ENCODE assay signal across 22 cellular contexts in the genomic region with DNA sequence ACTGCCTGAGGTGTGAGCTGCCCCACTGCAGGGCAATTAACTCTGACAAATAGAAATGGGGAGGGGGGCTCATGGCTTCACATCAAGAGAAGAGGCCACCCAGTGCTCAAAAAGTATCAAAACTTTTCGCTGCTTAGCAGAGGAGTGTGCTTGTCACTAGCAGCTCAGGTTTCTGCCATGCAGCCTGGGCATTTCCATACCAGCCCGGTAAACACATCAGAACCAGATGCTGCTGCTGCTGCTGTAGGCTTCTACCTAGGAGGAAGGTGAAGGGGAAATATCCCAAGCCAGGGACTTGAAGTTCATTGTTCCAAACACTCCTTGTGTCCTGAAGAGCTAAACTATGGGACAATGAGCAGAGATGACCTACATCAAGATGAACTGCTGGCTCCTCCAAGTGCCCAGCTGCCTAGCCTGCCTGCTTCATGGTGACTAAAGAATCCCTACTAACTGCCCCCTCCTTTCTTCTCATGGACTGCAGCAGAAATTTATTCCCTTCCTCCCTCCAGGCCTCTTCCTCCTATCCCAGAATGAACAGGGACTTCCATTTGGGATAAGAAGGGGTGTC. TPM values are rescaled to one million over a fixed set of nuclear protein-coding genes. Genes with fewer than 3 reads are reported as not detected.
DNase-seq lines count a peak whose midpoint lies in the region; TF ChIP-seq lines count a peak whose summit lies in the region.
"Had no signal": no experiment of that assay in that cellular context is flagged by ENCODE, and none has a peak within 500 bp of the region (broad histone marks: within the 10 kb centered on the region; RNA-seq: fewer than 3 reads in every experiment).

No MANE protein-coding gene starts in this region.

- intact Hi-C loops in activated CD4-positive, alpha-beta memory T cell treated with anti-CD3 and anti-CD28 coated beads for 36 hours (cut with micrococcal nuclease), result no loop called here
- intact Hi-C loops in MCF 10A (cut with micrococcal nuclease), result loop anchor here (10.0 kb wide), 2 partner anchors 426 to 1586 kb away; no protein-coding TSS in a partner anchor

- CTCF ChIA-PET in HEK293T (lab: Yijun Ruan, JAX) (no interaction called here), MCF 10A (lab: Yijun Ruan, JAX) (interaction anchor here (0.7 to 2.4 kb wide), 5 partner anchors 21 to 1709 kb away, joined by 3 to 11 read pairs (median 3); no protein-coding TSS in a partner anchor)
- CTCF ChIA-PET in activated CD4-positive, alpha-beta memory T cell treated with anti-CD3 and anti-CD28 coated beads for 36 hours (lab: Charles Lee), result interaction anchor here (1.1 to 1.5 kb wide), 2 partner anchors 21 to 22 kb away, joined by 3 to 4 read pairs; no protein-coding TSS in a partner anchor

- no peak overlapping the region for H3K27ac Mint-ChIP-seq in activated CD4-positive, alpha-beta memory T cell treated with anti-CD3 and anti-CD28 coated beads for 36 hours
- H3K27ac Mint-ChIP-seq in MCF 10A (ENCODE audit: low read depth, unreplicated experiment), result no peak overlapping the region
- H3K27ac Mint-ChIP-seq: CD8-positive, alpha-beta T cell had no signal

- peaks cover 12% of the 10 kb centered on the region for H3K4me1 Mint-ChIP-seq in activated CD4-positive, alpha-beta memory T cell treated with anti-CD3 and anti-CD28 coated beads for 36 hours (ENCODE audit: low read depth)
- H3K4me1 Mint-ChIP-seq in MCF 10A (ENCODE audit: insufficient read depth, unreplicated experiment), result no peaks in the 10 kb centered on the region

- BruUV-seq in MCF 10A (replicated peaks; lab: Mats Ljungman, UMichigan), result no TSS peak

- H3K4me3 ChIP-seq in epithelial cell of proximal tubule (ENCODE audit: low read depth, low read length), result peak overlapping the region; percentile 60
- H3K4me3 ChIP-seq: A549; BLaER1 treated with 17β-estradiol and CSF1 and Interleukin-3, amounts not matched to agents 10 nM and 100 nM; SK-N-MC had no signal

- DNase-seq in HEK293T (ENCODE audit: extremely low spot score) (no peak), epithelial cell of proximal tubule (ENCODE audit: low read depth) (no peak), medulla oblongata (ENCODE audit: extremely low spot score) (peak; percentile 27), putamen (ENCODE audit: low spot score) (peak; percentile 13), GM13977 (ENCODE audit: low spot score) (no peak), MCF 10A (ENCODE audit: unreplicated experiment) (no peak)
- DNase-seq in activated CD4-positive, alpha-beta memory T cell treated with anti-CD3 and anti-CD28 coated beads for 36 hours, result no peak
- DNase-seq in activated CD4-positive, CD25-positive, alpha-beta regulatory T cell (lab: John Stamatoyannopoulos, UW), result no peak
- DNase-seq: CD8-positive, alpha-beta T cell; GOT3; KG1; MV-4-11; NCI-H1417; NCI-H187; NCI-H2227 treated with DMSO at 0.1 percent for 48 hours; NCI-H524; SHP77 had no signal

- H3K4me3 Mint-ChIP-seq in activated CD4-positive, alpha-beta memory T cell treated with anti-CD3 and anti-CD28 coated beads for 36 hours, result no peak overlapping the region
- H3K4me3 Mint-ChIP-seq in MCF 10A (ENCODE audit: unreplicated experiment), result no peak overlapping the region
- H3K4me3 Mint-ChIP-seq: CD8-positive, alpha-beta T cell had no signal

- in situ Hi-C loops in GM13977 (cut with MboI; ENCODE audit: low pct_unique_long_range_greater_than_20kb, low sequenced_read_pairs, unreplicated experiment), result loop anchor here (25.0 kb wide), 1 partner anchor 1708 kb away; no protein-coding TSS in a partner anchor

- H3K9me3 Mint-ChIP-seq in activated CD4-positive, alpha-beta memory T cell treated with anti-CD3 and anti-CD28 coated beads for 36 hours, result no peaks in the 10 kb centered on the region
- H3K9me3 Mint-ChIP-seq in MCF 10A (ENCODE audit: unreplicated experiment), result no peaks in the 10 kb centered on the region
- H3K9me3 Mint-ChIP-seq: CD8-positive, alpha-beta T cell had no signal

- POLR2A ChIA-PET in HEK293T (lab: Yijun Ruan, JAX) (interaction anchor here (1.4 to 2.0 kb wide), 4 partner anchors 9 to 25 kb away, joined by 4 to 7 read pairs (median 6); a partner anchor contains a TSS), MCF 10A (lab: Yijun Ruan, JAX) (no interaction called here)
- POLR2A ChIA-PET in activated CD4-positive, alpha-beta memory T cell treated with anti-CD3 and anti-CD28 coated beads for 36 hours (lab: Charles Lee), result no interaction called here

- no peaks in the 10 kb centered on the region for H3K36me3 Mint-ChIP-seq in activated CD4-positive, alpha-beta memory T cell treated with anti-CD3 and anti-CD28 coated beads for 36 hours
- H3K36me3 Mint-ChIP-seq in MCF 10A (ENCODE audit: insufficient read depth, unreplicated experiment), result no peaks in the 10 kb centered on the region
- H3K36me3 Mint-ChIP-seq: CD8-positive, alpha-beta T cell had no signal

- TF ChIP-seq CTCF in epithelial cell of proximal tubule (conservative IDR thresholded peaks at IDR 0.05; ENCODE audit: low read depth, low read length) (no peak), GM13977 (IDR thresholded peaks at IDR 0.05; ENCODE audit: extremely low read depth, insufficient read depth, missing control alignments) (no peak), MCF 10A (IDR thresholded peaks at IDR 0.05; ENCODE audit: unreplicated experiment) (no peak)

- peaks cover 75% of the 10 kb centered on the region for H3K27me3 Mint-ChIP-seq in activated CD4-positive, alpha-beta memory T cell treated with anti-CD3 and anti-CD28 coated beads for 36 hours
- H3K27me3 Mint-ChIP-seq in MCF 10A (ENCODE audit: insufficient read depth, unreplicated experiment), result peaks cover 17% of the 10 kb centered on the region

TF ChIP-seq in HEK293T, 16 proteins besides CTCF, POLR2A, EP300 and RAD21:
- TF ChIP-seq ZNF384 (IDR thresholded peaks at IDR 0.05) (no peak), TARDBP (IDR thresholded peaks at IDR 0.05) (no peak), NFRKB (IDR thresholded peaks at IDR 0.05) (no peak), SP1 (IDR thresholded peaks at IDR 0.05) (no peak)
- TF ChIP-seq, protein P1, sequence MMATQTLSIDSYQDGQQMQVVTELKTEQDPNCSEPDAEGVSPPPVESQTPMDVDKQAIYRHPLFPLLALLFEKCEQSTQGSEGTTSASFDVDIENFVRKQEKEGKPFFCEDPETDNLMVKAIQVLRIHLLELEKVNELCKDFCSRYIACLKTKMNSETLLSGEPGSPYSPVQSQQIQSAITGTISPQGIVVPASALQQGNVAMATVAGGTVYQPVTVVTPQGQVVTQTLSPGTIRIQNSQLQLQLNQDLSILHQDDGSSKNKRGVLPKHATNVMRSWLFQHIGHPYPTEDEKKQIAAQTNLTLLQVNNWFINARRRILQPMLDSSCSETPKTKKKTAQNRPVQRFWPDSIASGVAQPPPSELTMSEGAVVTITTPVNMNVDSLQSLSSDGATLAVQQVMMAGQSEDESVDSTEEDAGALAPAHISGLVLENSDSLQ (IDR thresholded peaks at IDR 0.05), result peak; percentile 20; the same call in 1 of the 2 replicates

RNA-seq across cellular contexts. Expression of a gene that starts 16.4 kb away (rescaled TPM):
- 22.1 and 34.0 TPM in 2 replicates for total RNA-seq in epithelial cell of proximal tubule
- total RNA-seq in activated CD4-positive, alpha-beta memory T cell treated with anti-CD3 and anti-CD28 coated beads for 36 hours, result not detected
- total RNA-seq in MCF 10A (2022), result not detected in 2 replicates
- total RNA-seq: CD8-positive, alpha-beta T cell; HepG2; RPMI7951 had no signal

Comparison
In these comparisons a context has a peak if more than half of its experiments do, and no peak if none do; other contexts are left out.
1. DNase-seq: peak in medulla oblongata (single experiment) and putamen (single experiment); none in HEK293T (single experiment), epithelial cell of proximal tubule (single experiment), activated CD4-positive, alpha-beta memory T cell treated with anti-CD3 and anti-CD28 coated beads for 36 hours (single experiment), activated CD4-positive, CD25-positive, alpha-beta regulatory T cell (0 of 4), GM13977 (single experiment) and MCF 10A (single experiment).
2. RNA of a gene that starts 16.4 kb away (total RNA-seq): 22.1 to 34.0 TPM in epithelial cell of proximal tubule; not detected in activated CD4-positive, alpha-beta memory T cell treated with anti-CD3 and anti-CD28 coated beads for 36 hours and not detected in MCF 10A; every median in the first group is over 10 times any median in the second.